10 cellular contexts compared by ENCODE assay signal in genomic region chr14:93957333-93957710, GRCh38.
DNase-seq lines count a peak whose midpoint lies in the region; ATAC-seq and TF ChIP-seq lines count a peak whose summit lies in the region.
"Had no signal": no experiment of that assay in that cellular context is flagged by ENCODE, and none has a peak within 500 bp of the region (broad histone marks: within the 10 kb centered on the region; RNA-seq: fewer than 3 reads in every experiment).

No MANE protein-coding gene starts in this region.

- H3K79me2 ChIP-seq in DOHH2 (ENCODE audit: control insufficient read depth, low read length) (0 out of 2 replicates have a peak, but pooled peaks cover 6% of the 10 kb centered on the region), Loucy (ENCODE audit: insufficient read depth, low read length) (no peaks in the 10 kb centered on the region)

- H3K27ac Mint-ChIP-seq in dendritic cell treated with granulocyte-macrophage colony-stimulating factor and Interleukin-4, amounts not matched to agents 40 ng/mL and 50 ng/mL, for 4 days, result peak overlapping the region; percentile 79

- H4K20me1 ChIP-seq in DOHH2 (ENCODE audit: control insufficient read depth, insufficient read depth, low read depth, low read length) (no peaks in the 10 kb centered on the region), Loucy (ENCODE audit: insufficient read depth, low read length, poor library complexity, severe bottlenecking) (no peaks in the 10 kb centered on the region)

- no peaks in the 10 kb centered on the region for H3K9me2 ChIP-seq in DOHH2 (replicated peaks; ENCODE audit: control insufficient read depth, low read length)
- no peaks in the 10 kb centered on the region for H3K9me2 ChIP-seq in Loucy (replicated peaks; ENCODE audit: low read depth, low read length)

- H3K9me3 Mint-ChIP-seq in dendritic cell treated with granulocyte-macrophage colony-stimulating factor and Interleukin-4, amounts not matched to agents 40 ng/mL and 50 ng/mL, for 4 days, result no peaks in the 10 kb centered on the region

- intact Hi-C loops in dendritic cell treated with granulocyte-macrophage colony-stimulating factor and Interleukin-4, amounts not matched to agents 40 ng/mL and 50 ng/mL, for 4 days (cut with micrococcal nuclease), result no loop called here

- H3K27me3 ChIP-seq in DOHH2 (ENCODE audit: control insufficient read depth, low read length), result no peaks in the 10 kb centered on the region
- H3K27me3 ChIP-seq in Loucy (ENCODE audit: insufficient read depth, low read length, poor library complexity, severe bottlenecking), result no peaks in the 10 kb centered on the region
- H3K27me3 ChIP-seq in rectal smooth muscle tissue (ENCODE audit: control insufficient read depth, insufficient read depth, low read length), result no peaks in the 10 kb centered on the region

- H3K27ac ChIP-seq in DOHH2 (ENCODE audit: low read depth, low read length) (peak overlapping the region; percentile 98), rectal smooth muscle tissue (ENCODE audit: low read depth, low read length) (peak overlapping the region; percentile 69)

- H3K36me3 ChIP-seq in DOHH2 (ENCODE audit: control insufficient read depth, low read length) (peaks cover 5% of the 10 kb centered on the region), Loucy (ENCODE audit: insufficient read depth, low read length) (no peaks in the 10 kb centered on the region), rectal smooth muscle tissue (ENCODE audit: control insufficient read depth, insufficient read depth, low read length) (no peaks in the 10 kb centered on the region)

- no peaks in the 10 kb centered on the region for H3K9me3 ChIP-seq in DOHH2 (ENCODE audit: control insufficient read depth, insufficient read depth, low read length)
- no peaks in the 10 kb centered on the region for H3K9me3 ChIP-seq in Loucy (ENCODE audit: insufficient read depth, low read depth, low read length)

- no peak for ATAC-seq in SK-N-SH treated with all-trans-retinoic acid at 6 μM for 48 hours

- H3K4me2 ChIP-seq in DOHH2 (ENCODE audit: low read length) (peak overlapping the region; percentile 97), Loucy (ENCODE audit: low read depth, low read length, poor library complexity, severe bottlenecking) (peak overlapping the region; percentile 70)

- no peaks in the 10 kb centered on the region for H3K36me3 Mint-ChIP-seq in dendritic cell treated with granulocyte-macrophage colony-stimulating factor and Interleukin-4, amounts not matched to agents 40 ng/mL and 50 ng/mL, for 4 days (ENCODE audit: low read depth)

- DNase-seq in hepatic stellate cell (ENCODE audit: low spot score) (no peak), OCI-M1 (lab: John Stamatoyannopoulos, UW) (no peak)
- DNase-seq: activated effector memory CD4-positive, alpha-beta T cell treated with Interleukin-2 at 50 U/mL for 16 hours; HCEC 1CT; NCI-H1694 had no signal

- peak overlapping the region; percentile 77 for H3K4me3 ChIP-seq in DOHH2 (ENCODE audit: low read length)
- H3K4me3 ChIP-seq in Loucy (ENCODE audit: low read length, poor library complexity, severe bottlenecking), result no peak overlapping the region
- no peak overlapping the region for H3K4me3 ChIP-seq in rectal smooth muscle tissue (ENCODE audit: low read length)

- peaks cover 97% of the 10 kb centered on the region for H3K4me1 ChIP-seq in DOHH2 (ENCODE audit: control insufficient read depth, low read length)
- peaks cover 81% of the 10 kb centered on the region for H3K4me1 ChIP-seq in Loucy (ENCODE audit: insufficient read depth, low read length, poor library complexity, severe bottlenecking)
- H3K4me1 ChIP-seq in rectal smooth muscle tissue (ENCODE audit: control insufficient read depth, insufficient read depth, low read length), result peaks cover 30% of the 10 kb centered on the region

- H3K4me3 Mint-ChIP-seq in dendritic cell treated with granulocyte-macrophage colony-stimulating factor and Interleukin-4, amounts not matched to agents 40 ng/mL and 50 ng/mL, for 4 days, result no peak overlapping the region

- H3F3A ChIP-seq in DOHH2 (ENCODE audit: control insufficient read depth, insufficient read depth) (peaks cover 23% of the 10 kb centered on the region), Loucy (ENCODE audit: low read depth) (no peaks in the 10 kb centered on the region)

- TF ChIP-seq CTCF in DOHH2 (IDR thresholded peaks at IDR 0.05; ENCODE audit: low read depth, low read length, poor library complexity, severe bottlenecking) (no peak), Loucy (conservative IDR thresholded peaks at IDR 0.05; ENCODE audit: low read length) (no peak)

- H3K4me1 Mint-ChIP-seq in dendritic cell treated with granulocyte-macrophage colony-stimulating factor and Interleukin-4, amounts not matched to agents 40 ng/mL and 50 ng/mL, for 4 days (ENCODE audit: low read depth), result peaks cover 94% of the 10 kb centered on the region

- peaks cover 5% of the 10 kb centered on the region for H3K27me3 Mint-ChIP-seq in dendritic cell treated with granulocyte-macrophage colony-stimulating factor and Interleukin-4, amounts not matched to agents 40 ng/mL and 50 ng/mL, for 4 days

- no peak overlapping the region for H2AFZ ChIP-seq in Loucy (ENCODE audit: low read length)

- no peak overlapping the region for H3K9ac ChIP-seq in Loucy (ENCODE audit: low read depth, low read length, poor library complexity, severe bottlenecking)
- no peak overlapping the region for H3K9ac ChIP-seq in rectal smooth muscle tissue (ENCODE audit: low read length)

TF ChIP-seq in SK-N-SH treated with all-trans-retinoic acid at 6 μM for 48 hours, 23 proteins besides CTCF, POLR2A, EP300 and RAD21:
- TF ChIP-seq OSR1 (CRISPR knock-in tag; IDR thresholded peaks at IDR 0.05) (no peak), ZNF8 (CRISPR knock-in tag; IDR thresholded peaks at IDR 0.05) (no peak), TCF4 (CRISPR knock-in tag; IDR thresholded peaks at IDR 0.05; ENCODE audit: borderline replicate concordance) (no peak), CSRNP3 (CRISPR knock-in tag; IDR thresholded peaks at IDR 0.05) (no peak), PATZ1 (CRISPR knock-in tag; IDR thresholded peaks at IDR 0.05; ENCODE audit: borderline replicate concordance) (no peak), ZC3H10 (CRISPR knock-in tag; IDR thresholded peaks at IDR 0.05) (no peak), ESRRG (CRISPR knock-in tag; IDR thresholded peaks at IDR 0.05) (no peak), ARNTL (CRISPR knock-in tag; IDR thresholded peaks at IDR 0.05; ENCODE audit: borderline replicate concordance, low read depth) (no peak), CREB5 (CRISPR knock-in tag; IDR thresholded peaks at IDR 0.05; ENCODE audit: low read depth) (no peak)
